In genomic region chr11:15653191-15653590, GRCh38 we compare ENCODE assay signal across 9 cellular contexts.
"Had no signal": no experiment of that assay in that cellular context is flagged by ENCODE, and none has a peak within 500 bp of the region (broad histone marks: within the 10 kb centered on the region; RNA-seq: fewer than 3 reads in every experiment).

No MANE protein-coding gene starts in this region.

- DNase-seq: GM23248, GOT3, H7, HFFc6, IMR-90 had no signal

- H3K27ac ChIP-seq: GM23248, HL-60 had no signal

- H2AFZ ChIP-seq: GM23248 had no signal

- H3K36me3 ChIP-seq: HAP-1 had no signal

- H3K9me3 ChIP-seq: HAP-1 had no signal

- H3K4me3 ChIP-seq: GM23248, HAP-1, K562 had no signal

- FAIRE-seq: HTR-8/SVneo, K562 had no signal
